9 cellular contexts compared by ENCODE assay signal in the genomic region with DNA sequence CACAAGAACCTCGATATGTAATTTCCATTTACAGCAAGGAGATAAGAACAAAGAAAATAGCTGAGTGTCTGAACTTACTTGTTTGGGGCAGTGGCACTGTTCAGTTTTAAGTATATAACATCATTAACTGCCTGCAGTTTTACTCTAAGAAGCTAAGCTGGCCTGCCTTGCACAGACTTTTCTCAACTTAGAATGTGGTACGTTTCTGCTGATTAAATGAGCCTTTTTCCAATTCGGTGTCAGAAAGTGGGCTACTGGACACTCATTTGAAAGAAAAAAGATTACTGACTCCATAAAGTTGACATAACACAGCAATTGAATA. TPM values are rescaled to one million over a fixed set of nuclear protein-coding genes. Genes with fewer than 3 reads are reported as not detected.
A peak's percentile ranks its signal among the peaks of the same experiment; 100 is the strongest.
DNase-seq lines count a peak whose midpoint lies in the region; ATAC-seq, FAIRE-seq and TF ChIP-seq lines count a peak whose summit lies in the region.
"Had no signal": no experiment of that assay in that cellular context is flagged by ENCODE, and none has a peak within 500 bp of the region (broad histone marks: within the 10 kb centered on the region; RNA-seq: fewer than 3 reads in every experiment).

No MANE protein-coding gene starts in this region.

- H3K9ac ChIP-seq in mucosa of rectum (ENCODE audit: low read depth in 1 of 2, low read length in 2 of 2) = peak overlapping the region; percentile 72 to 87

- no peaks in the 10 kb centered on the region for H3K27me3 ChIP-seq in mucosa of rectum (ENCODE audit: control insufficient read depth in 2 of 2, insufficient read depth in 2 of 2, low read length in 2 of 2)

- ATAC-seq in GM19351 (IDR thresholded peaks at IDR 0.05; ENCODE audit: unreplicated experiment) = no peak
- no peak for ATAC-seq in GM19324 (IDR thresholded peaks at IDR 0.05; ENCODE audit: low FRiP score, unreplicated experiment)

- peaks cover 0 to 3% of the 10 kb centered on the region in 2 donors for H3K36me3 ChIP-seq in mucosa of rectum (ENCODE audit: control insufficient read depth in 2 of 2, insufficient read depth in 2 of 2, low read length in 2 of 2)

- no peak for TF ChIP-seq POLR2A in GM12892 (IDR thresholded peaks at IDR 0.05; ENCODE audit: low read depth, low read length)

- no peaks in the 10 kb centered on the region for H3K9me3 ChIP-seq in mucosa of rectum (ENCODE audit: control insufficient read depth in 2 of 2, low read length in 2 of 2)

- DNase-seq in AG04449 (ENCODE audit: low read depth, low spot score) (no peak), KG1 (lab: John Stamatoyannopoulos, UW) (peak; percentile 32), cerebellar cortex (ENCODE audit: low spot score) (peak; percentile 54), GM12892 (ENCODE audit: insufficient read length) (no peak), NCI-H748 (lab: John Stamatoyannopoulos, UW; ENCODE audit: unreplicated experiment) (no peak)
- DNase-seq: activated CD8-positive, alpha-beta memory T cell treated with anti-CD3 and anti-CD28 coated beads, Interleukin-2, amount 50 U/mL, for 4 hours had no signal

- CTCF ChIA-PET in AG04449 (lab: Yijun Ruan, JAX) = interaction anchor here (1.3 to 10.7 kb wide), 6 partner anchors 11 to 158 kb away, joined by 3 to 112 read pairs (median 4); no protein-coding TSS in a partner anchor

- FAIRE-seq in GM12892 (lab: Jason Lieb, UNC) = no peak

- peaks cover 73 to 90% of the 10 kb centered on the region in 2 donors for H3K4me1 ChIP-seq in mucosa of rectum (ENCODE audit: control insufficient read depth in 2 of 2, insufficient read depth in 2 of 2, low read length in 2 of 2)

- POLR2A ChIA-PET in AG04449 (lab: Yijun Ruan, JAX) = interaction anchor here (1.1 to 2.9 kb wide), 2 partner anchors 80 to 148 kb away, joined by 3 to 18 read pairs; partner anchors contain the start of gene NCOA3

- TF ChIP-seq CTCF in AG04449 (IDR thresholded peaks at IDR 0.05; ENCODE audit: insufficient read depth, low read length, missing control alignments) = no peak

- H3K4me3 ChIP-seq in AG04449 (ENCODE audit: low read depth, low read length) (peak overlapping the region; percentile 52), mucosa of rectum (ENCODE audit: low read length in 2 of 2) (peak overlapping the region; percentile 59 to 69)

- peak overlapping the region; percentile 97 to 98 for H3K27ac ChIP-seq in mucosa of rectum (ENCODE audit: low read depth in 2 of 2, low read length in 2 of 2)

RNA-seq across cellular contexts. Expression of gene ZMYND8, which starts 2.1 kb away (rescaled TPM):
- 20.2 TPM for polyA plus RNA-seq in GM12892 (2012; ENCODE audit: missing spikeins)

Comparison
In these comparisons a context has a peak if more than half of its experiments do, and no peak if none do; other contexts are left out.
1. DNase-seq: peak in KG1 (single experiment) and cerebellar cortex (single experiment); none in AG04449 (single experiment), GM12892 (single experiment) and NCI-H748 (single experiment).